In the genomic region with DNA sequence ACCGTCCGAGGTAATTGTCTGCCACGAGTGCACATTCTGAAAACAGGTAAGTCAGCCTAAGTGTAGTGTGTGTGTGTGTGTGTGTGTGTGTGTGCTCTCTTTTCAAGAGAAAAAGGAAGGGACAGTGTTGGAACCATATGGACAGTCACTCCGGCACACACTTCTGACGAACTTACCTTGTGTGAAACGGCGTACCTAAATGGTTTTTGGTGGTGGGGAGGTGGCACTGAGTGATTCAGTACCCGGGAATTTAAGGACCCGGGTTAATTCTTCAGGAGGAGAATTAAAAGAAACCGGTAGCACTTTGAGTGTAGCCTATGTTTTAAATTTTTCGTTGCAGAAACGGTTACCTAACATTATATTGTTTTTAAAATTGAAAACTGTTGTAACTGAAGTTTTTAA, we compare ENCODE assay signal across 8 cellular contexts. TPM values are rescaled to one million over a fixed set of nuclear protein-coding genes. Genes with fewer than 3 reads are reported as not detected.
A peak's percentile ranks its signal among the peaks of the same experiment; 100 is the strongest.
DNase-seq lines count a peak whose midpoint lies in the region; ATAC-seq and TF ChIP-seq lines count a peak whose summit lies in the region.

No MANE protein-coding gene starts in this region.

- H2AFZ ChIP-seq in H9 (ENCODE audit: low read length) (peak overlapping the region; percentile 81), SU-DHL-6 (ENCODE audit: low read depth, low read length, severe bottlenecking) (peak overlapping the region; percentile 83)

- DNase-seq in H9 (no peak), gastrocnemius medialis (no peak), GM10266 (ENCODE audit: extremely low spot score) (no peak), NCI-H1048 (lab: John Stamatoyannopoulos, UW) (no peak)

- peaks cover 17 to 34% (median 30%) of the 10 kb centered on the region in 3 experiments for H3K36me3 Mint-ChIP-seq in H9 (ENCODE audit: insufficient read depth in 1 of 3, low read depth in 3 of 3)

- H3K9me3 Mint-ChIP-seq in H9: peaks cover 0 to 2% of the 10 kb centered on the region in 2 experiments; a peak in 1 of 5 replicates

- no peak overlapping the region for H2AK5ac ChIP-seq in H9 (ENCODE audit: insufficient read length, low read length)

- H4K5ac ChIP-seq in H9 (ENCODE audit: insufficient read length, low read depth, low read length): no peak overlapping the region

- H2BK120ac ChIP-seq in H9 (ENCODE audit: low read depth, low read length, poor library complexity, severe bottlenecking): no peak overlapping the region

- no peaks in the 10 kb centered on the region for H4K20me1 ChIP-seq in H9 (ENCODE audit: control insufficient read depth, insufficient read depth, insufficient read length)
- H4K20me1 ChIP-seq in SU-DHL-6 (ENCODE audit: low read depth, low read length): peaks cover 17% of the 10 kb centered on the region

- peak overlapping the region; percentile 96 to 100 for H3K4me3 Mint-ChIP-seq in H9

- no peaks in the 10 kb centered on the region for H3K27me3 ChIP-seq in H9 (ENCODE audit: insufficient read depth, low read length)
- H3K27me3 ChIP-seq in SU-DHL-6 (ENCODE audit: low read length): no peaks in the 10 kb centered on the region
- H3K27me3 ChIP-seq in gastroesophageal sphincter: no peaks in the 10 kb centered on the region
- no peaks in the 10 kb centered on the region for H3K27me3 ChIP-seq in gastrocnemius medialis

- H3K27ac ChIP-seq in H9 (ENCODE audit: insufficient read length, low read depth, low read length) (peak overlapping the region; percentile 55), SU-DHL-6 (ENCODE audit: low read depth, low read length) (peak overlapping the region; percentile 72), gastroesophageal sphincter (peak overlapping the region; percentile 83 to 98 (median 96)), gastrocnemius medialis (peak overlapping the region; percentile 97 to 98 (median 97))

- in situ Hi-C loops in gastrocnemius medialis (cut with MboI; ENCODE audit: low sequenced_read_pairs in 4 of 4): loop anchor here in 1 of 4 donors (10.0 kb wide), 1 partner anchor 1221 kb away; a partner anchor contains a TSS

- H3K9me3 ChIP-seq in H9 (ENCODE audit: control insufficient read depth, low read depth, low read length): no peaks in the 10 kb centered on the region
- no peaks in the 10 kb centered on the region for H3K9me3 ChIP-seq in SU-DHL-6 (ENCODE audit: insufficient read depth, low read length)
- H3K9me3 ChIP-seq in gastroesophageal sphincter: no peaks in the 10 kb centered on the region
- no peaks in the 10 kb centered on the region for H3K9me3 ChIP-seq in gastrocnemius medialis

- H3K79me1 ChIP-seq in H9 (ENCODE audit: insufficient read depth, low read depth, low read length, poor library complexity, severe bottlenecking): no peaks in the 10 kb centered on the region

- peak overlapping the region; percentile 97 for H3K18ac ChIP-seq in H9 (ENCODE audit: insufficient read length, low read depth, low read length)

- no peaks in the 10 kb centered on the region for H3K23me2 ChIP-seq in H9 (ENCODE audit: insufficient read length, low read depth, low read length, poor library complexity, severe bottlenecking)

- WGBS in H9 (ENCODE audit: extremely low coverage, insufficient read length, low lambda C conversion rate): no CpG with 5 or more reads among the region's 12 CpGs
- 0% methylated on average over 9 to 12 of the region's 12 CpGs for WGBS in gastroesophageal sphincter (ENCODE audit: low coverage in 1 of 2), 2 donors

- no peak overlapping the region for H2BK12ac ChIP-seq in H9 (ENCODE audit: insufficient read length, low read depth, low read length)

- H2BK5ac ChIP-seq in H9 (ENCODE audit: insufficient read length, low read length): no peak overlapping the region

- 0 out of 2 replicates have a peak, but pooled peaks cover 4% of the 10 kb centered on the region for H3F3A ChIP-seq in SU-DHL-6 (ENCODE audit: insufficient read depth)

- intact Hi-C loops in gastrocnemius medialis (cut with DNase I; ENCODE audit: low total_unique reads): loop anchor here (1.0 kb wide), 1 partner anchor 1219 kb away; a partner anchor contains a TSS

- no peak overlapping the region for H3K56ac ChIP-seq in H9 (ENCODE audit: insufficient read length, low read depth, low read length)

- H3K36me3 ChIP-seq in SU-DHL-6 (ENCODE audit: low read length) (peaks cover 26% of the 10 kb centered on the region), gastroesophageal sphincter (peaks cover 0 to 33% of the 10 kb centered on the region in 2 donors), gastrocnemius medialis (peaks cover 0 to 13% of the 10 kb centered on the region in 2 donors)

- no peaks in the 10 kb centered on the region for H3K4me1 Mint-ChIP-seq in H9

- no peak overlapping the region for H2BK15ac ChIP-seq in H9 (ENCODE audit: low read depth, low read length)

- no peak for TF ChIP-seq EP300 in gastroesophageal sphincter (IDR thresholded peaks at IDR 0.05)

- H3K23ac ChIP-seq in H9 (ENCODE audit: insufficient read length, low read depth, low read length): no peak overlapping the region

- peak overlapping the region; percentile 93; the same call in 1 of the 2 replicates for H3K14ac ChIP-seq in H9 (ENCODE audit: insufficient read depth, low read length)

- ATAC-seq in gastroesophageal sphincter: peak; percentile 4
- peak; percentile 10 to 17 for ATAC-seq in gastrocnemius medialis
- ATAC-seq in GM21423 (IDR thresholded peaks at IDR 0.05; ENCODE audit: unreplicated experiment): no peak
- no peak for ATAC-seq in GM21360 (IDR thresholded peaks at IDR 0.05; ENCODE audit: unreplicated experiment)

- H3K9me2 ChIP-seq in SU-DHL-6 (replicated peaks; ENCODE audit: insufficient read depth, low read length): no peaks in the 10 kb centered on the region

- no peak overlapping the region for H3K4ac ChIP-seq in H9 (ENCODE audit: low read depth, low read length)

- H3K4me3 ChIP-seq in SU-DHL-6 (ENCODE audit: insufficient read depth, low read length, poor library complexity, severe bottlenecking) (peak overlapping the region; percentile 86), gastroesophageal sphincter (peak overlapping the region; percentile 82 to 95), gastrocnemius medialis (peak overlapping the region; percentile 87 to 97 (median 89))

- H3K9ac ChIP-seq in H9 (ENCODE audit: extremely low read depth, insufficient read length, low read length): peak overlapping the region; percentile 90
- peak overlapping the region; percentile 81 for H3K9ac ChIP-seq in SU-DHL-6 (ENCODE audit: low read length)

- TF ChIP-seq POLR2A in gastroesophageal sphincter (IDR thresholded peaks at IDR 0.05) (no peak), gastrocnemius medialis (IDR thresholded peaks at IDR 0.05) (peak in 1 of 2 donors; percentile 19)

- H2BK20ac ChIP-seq in H9 (ENCODE audit: low read depth, low read length, poor library complexity, severe bottlenecking): no peak overlapping the region

- no peak for TF ChIP-seq CTCF in H9 (conservative IDR thresholded peaks at IDR 0.05)
- no peak for TF ChIP-seq CTCF in SU-DHL-6 (IDR thresholded peaks at IDR 0.05; ENCODE audit: insufficient read depth, low read length, poor library complexity, severe bottlenecking)
- TF ChIP-seq CTCF in gastroesophageal sphincter (IDR thresholded peaks at IDR 0.05): no peak
- TF ChIP-seq CTCF in gastrocnemius medialis (IDR thresholded peaks at IDR 0.05 in 4 of 5, conservative IDR thresholded peaks at IDR 0.05 in 1 of 5): no peak
- no peak for TF ChIP-seq CTCF in GM10266 (IDR thresholded peaks at IDR 0.05; ENCODE audit: control insufficient read depth, insufficient read depth, low read depth, missing control alignments)

- H3K27ac Mint-ChIP-seq in H9: peak overlapping the region; percentile 100

- H4K91ac ChIP-seq in H9 (ENCODE audit: insufficient read length, low read depth, low read length): no peak overlapping the region

- H3K79me2 ChIP-seq in H9 (ENCODE audit: insufficient read depth, low read length): peaks cover 19% of the 10 kb centered on the region; the same call in 1 of the 2 replicates
- H3K79me2 ChIP-seq in SU-DHL-6 (ENCODE audit: insufficient read depth, low read length): peaks cover 75% of the 10 kb centered on the region

- H3K27me3 Mint-ChIP-seq in H9 (ENCODE audit: low read depth): no peaks in the 10 kb centered on the region; the same call in 1 of the 2 replicates

- no peak overlapping the region for H4K8ac ChIP-seq in H9 (replicated peaks; ENCODE audit: insufficient read length, low read depth, low read length)

- H3K4me1 ChIP-seq in H9 (ENCODE audit: insufficient read depth, low read length): no peaks in the 10 kb centered on the region
- H3K4me1 ChIP-seq in gastroesophageal sphincter: peaks cover 10 to 57% (median 13%) of the 10 kb centered on the region in 3 donors
- H3K4me1 ChIP-seq in gastrocnemius medialis: peaks cover 24 to 27% of the 10 kb centered on the region in 2 donors

- H3K4me2 ChIP-seq in H9 (ENCODE audit: insufficient read depth, insufficient read length, low read length) (peak overlapping the region; percentile 84), SU-DHL-6 (ENCODE audit: low read depth, low read length, poor library complexity, severe bottlenecking) (peak overlapping the region; percentile 94)

- no peak overlapping the region for H3T11ph ChIP-seq in H9 (ENCODE audit: low read length)

RNA-seq across cellular contexts. Expression of a gene that starts 0.3 kb away (rescaled TPM):
- total RNA-seq in H9 (2021) (15.9 and 17.1 TPM in 2 replicates), gastroesophageal sphincter (10 to 100 TPM in 3 of 4 donors, 1 to 10 TPM in 1; 10.0 to 22.1 (median 15.3) TPM), gastrocnemius medialis (10 to 100 TPM; 11.3 to 16.8 (median 11.9) TPM)

RNA-seq across cellular contexts. Expression of a gene that starts 0.9 kb away (rescaled TPM):
- 100 and 107 TPM in 2 replicates for total RNA-seq in H9 (2021)
- 10 to 100 TPM; 53.7 to 78.8 (median 70.1) TPM for total RNA-seq in gastroesophageal sphincter
- 10 to 100 TPM; 56.6 to 84.7 (median 62.9) TPM for total RNA-seq in gastrocnemius medialis

Comparison
In these comparisons a context has a peak if more than half of its experiments do, and no peak if none do; other contexts are left out.
1. ATAC-seq: peak in gastroesophageal sphincter (single experiment) and gastrocnemius medialis (2 of 2); none in GM21423 (single experiment) and GM21360 (single experiment).
2. Peak in every context shown above with its lines, with median percentiles within 50 percentile points of each other: H3K27ac ChIP-seq and H3K4me3 ChIP-seq.